27 cellular contexts compared by ENCODE assay signal in the genomic region with DNA sequence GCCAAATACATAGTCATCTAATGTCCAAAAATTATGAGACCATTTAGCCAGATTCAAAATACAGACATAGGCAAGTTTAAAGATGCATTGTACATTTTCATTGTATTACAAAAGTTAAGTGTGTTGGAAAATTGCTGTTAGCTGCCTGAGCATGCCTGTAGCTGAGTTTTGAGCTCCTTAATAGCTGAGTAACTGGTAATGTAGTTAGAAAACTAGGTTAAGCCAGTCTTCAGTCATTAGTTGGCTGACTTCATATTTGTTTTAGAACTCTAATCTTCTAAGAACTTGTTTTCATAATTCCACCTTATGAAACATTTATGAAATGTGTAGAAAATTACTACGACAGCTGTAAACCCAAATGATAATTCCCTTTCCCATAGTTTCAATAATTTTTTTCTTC.
"Had no signal": no experiment of that assay in that cellular context is flagged by ENCODE, and none has a peak within 500 bp of the region (broad histone marks: within the 10 kb centered on the region; RNA-seq: fewer than 3 reads in every experiment).

No MANE protein-coding gene starts in this region.

- ATAC-seq: foreskin keratinocyte, gastroesophageal sphincter, heart left ventricle, left colon, left lobe of liver, left ventricle myocardium superior, mucosa of descending colon had no signal

- DNase-seq: dermis blood vessel endothelial cell; dorsolateral prefrontal cortex; effector CD4-positive, alpha-beta T cell; effector memory CD4-positive, alpha-beta T cell; erythroblast; foreskin keratinocyte; heart left ventricle; hypothalamus; immature natural killer cell; islet precursor cell; kidney; kidney glomerular epithelial cell; left colon; left ventricle myocardium superior; lower lobe of right lung; mesenchymal stem cell; mucosa of descending colon; naive B cell had no signal

- H3K27ac ChIP-seq: coronary artery, dorsolateral prefrontal cortex, epithelial cell of prostate, esophagus muscularis mucosa, foreskin keratinocyte, gastroesophageal sphincter, heart left ventricle, hepatocyte, lower lobe of right lung had no signal

- H3K4me1 ChIP-seq: esophagus muscularis mucosa, foreskin keratinocyte, gastroesophageal sphincter, heart left ventricle, lower lobe of right lung had no signal

- H2AFZ ChIP-seq: hepatocyte had no signal

- H3K27me3 ChIP-seq: dorsolateral prefrontal cortex, esophagus muscularis mucosa, foreskin keratinocyte, gastroesophageal sphincter, heart left ventricle, hepatocyte had no signal

- H3K9me3 ChIP-seq: esophagus muscularis mucosa, gastroesophageal sphincter, heart left ventricle, lower lobe of right lung, mucosa of descending colon had no signal

- H3K79me2 ChIP-seq: hepatocyte had no signal

- FAIRE-seq: colon, endothelial cell of umbilical vein, frontal cortex, kidney had no signal

- H3K36me3 ChIP-seq: esophagus muscularis mucosa, gastroesophageal sphincter, heart left ventricle, lower lobe of right lung had no signal

- H3K4me2 ChIP-seq: hepatocyte had no signal

- H3K4me3 ChIP-seq: coronary artery, dorsolateral prefrontal cortex, esophagus muscularis mucosa, gastroesophageal sphincter, heart left ventricle, hepatocyte, lower lobe of right lung, mucosa of descending colon had no signal
